8 cellular contexts compared by ENCODE assay signal in the genomic region with DNA sequence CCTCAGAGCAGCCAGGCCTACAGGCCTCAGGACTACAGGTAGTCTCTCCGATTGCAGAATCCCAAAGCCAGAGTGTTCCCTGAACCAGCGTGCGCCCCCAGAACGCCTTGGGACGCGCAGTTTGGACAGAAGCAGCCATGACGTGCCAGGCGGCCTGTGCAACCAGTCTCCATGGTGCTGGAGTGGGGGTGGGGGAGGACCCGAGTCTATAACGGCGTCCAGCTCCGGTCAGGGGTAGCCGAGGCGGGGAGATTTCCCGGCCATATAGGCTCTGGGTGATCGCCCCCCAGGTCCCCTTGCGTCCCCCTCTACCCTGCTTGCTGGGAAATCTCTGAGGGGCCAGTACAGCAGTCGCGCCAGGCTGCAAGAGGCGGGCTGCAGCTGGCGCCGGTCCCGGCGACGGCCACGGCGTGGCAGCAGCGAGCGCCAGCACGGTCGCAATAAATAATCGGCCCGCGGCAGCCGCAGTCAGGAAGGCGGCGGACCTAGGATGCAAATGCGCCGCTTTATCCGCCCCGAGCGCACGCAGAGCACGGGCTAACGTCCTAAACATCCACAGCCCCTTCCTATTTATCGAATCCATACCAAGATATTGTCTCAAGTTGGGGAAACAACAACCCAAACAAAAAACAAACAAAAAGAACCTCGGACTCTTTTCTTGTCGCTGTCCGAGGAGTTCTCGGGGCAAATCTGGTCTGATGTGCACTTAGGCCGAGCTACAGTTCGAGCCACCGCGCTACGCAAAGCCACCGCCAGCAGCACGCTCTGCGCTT. TPM values are rescaled to one million over a fixed set of nuclear protein-coding genes. Genes with fewer than 3 reads are reported as not detected.
DNase-seq lines count a peak whose midpoint lies in the region; ATAC-seq and TF ChIP-seq lines count a peak whose summit lies in the region.

No MANE protein-coding gene starts in this region.

- H3K27ac ChIP-seq in HUES6 (ENCODE audit: low read depth, low read length) (no peak overlapping the region), RWPE2 (ENCODE audit: poor library complexity, severe bottlenecking) (peak overlapping the region; percentile 85), prostate gland (peak overlapping the region; percentile 85 to 87)

- intact Hi-C loops in cardiac septum (cut with DNase I): no loop called here
- intact Hi-C loops in prostate gland (cut with DNase I): loop anchor here (5.0 to 10.0 kb wide), 3 partner anchors 948 to 1286 kb away; a partner anchor contains a TSS

- H3K27ac Mint-ChIP-seq in activated naive CD4-positive, alpha-beta T cell treated with anti-CD3 and anti-CD28 coated beads, Interleukin-2, amount 50 U/mL, for 72 hours: no peak overlapping the region

- H3K4me1 ChIP-seq in HUES6 (ENCODE audit: control insufficient read depth, insufficient read depth, low read length) (peaks cover 31% of the 10 kb centered on the region; the same call in 1 of the 2 replicates), RWPE2 (ENCODE audit: insufficient read depth, poor library complexity, severe bottlenecking) (peaks cover 14% of the 10 kb centered on the region), prostate gland (replicated peaks) (peaks cover 7% of the 10 kb centered on the region)

- TF ChIP-seq CTCF in RWPE2 (IDR thresholded peaks at IDR 0.05; ENCODE audit: poor library complexity, severe bottlenecking): peak; percentile 92
- TF ChIP-seq CTCF in prostate gland (IDR thresholded peaks at IDR 0.05): peak; percentile 70 to 91 (median 83)

- H3K36me3 ChIP-seq in HUES6 (ENCODE audit: control insufficient read depth, insufficient read depth, low read length) (no peaks in the 10 kb centered on the region), RWPE2 (ENCODE audit: low read depth) (no peaks in the 10 kb centered on the region), prostate gland (no peaks in the 10 kb centered on the region)

- H3K36me3 Mint-ChIP-seq in activated naive CD4-positive, alpha-beta T cell treated with anti-CD3 and anti-CD28 coated beads, Interleukin-2, amount 50 U/mL, for 72 hours: peaks cover 10 to 16% of the 10 kb centered on the region in 2 donors

- H3K9me3 ChIP-seq in HUES6 (ENCODE audit: control insufficient read depth, insufficient read depth, low read depth, low read length) (no peaks in the 10 kb centered on the region), RWPE2 (ENCODE audit: severe bottlenecking) (no peaks in the 10 kb centered on the region), prostate gland (no peaks in the 10 kb centered on the region)

- peaks cover 100% of the 10 kb centered on the region for H3K27me3 ChIP-seq in HUES6 (ENCODE audit: control insufficient read depth, insufficient read depth, low read length)
- no peaks in the 10 kb centered on the region for H3K27me3 ChIP-seq in RWPE2 (ENCODE audit: insufficient read depth, poor library complexity, severe bottlenecking)
- H3K27me3 ChIP-seq in prostate gland (replicated peaks; ENCODE audit: insufficient read depth): no peaks in the 10 kb centered on the region

- 1% methylated on average over 48 of the region's 58 CpGs for WGBS in prostate gland

- peak overlapping the region; percentile 57 for H3K9ac ChIP-seq in HUES6 (ENCODE audit: low read length)

- DNase-seq in DMS153 treated with DMSO at 0.1 percent for 48 hours (lab: John Stamatoyannopoulos, UW; ENCODE audit: unreplicated experiment): peak; percentile 88
- DNase-seq in RWPE2 (ENCODE audit: low spot score): peak; percentile 85
- DNase-seq in activated naive CD4-positive, alpha-beta T cell treated with anti-CD3 and anti-CD28 coated beads, Interleukin-2, amount 50 U/mL, for 72 hours (ENCODE audit: low spot score in 2 of 2): peak in 1 of 2 donors; percentile 73
- DNase-seq in cardiac septum (ENCODE audit: low spot score): peak; percentile 82
- DNase-seq in prostate gland (ENCODE audit: low spot score): peak; percentile 77
- no peak for DNase-seq in NCI-H2029 treated with DMSO at 0.1 percent for 48 hours (lab: John Stamatoyannopoulos, UW)

- H3K9me3 Mint-ChIP-seq in activated naive CD4-positive, alpha-beta T cell treated with anti-CD3 and anti-CD28 coated beads, Interleukin-2, amount 50 U/mL, for 72 hours: no peaks in the 10 kb centered on the region

- H3K4me3 ChIP-seq in HUES6 (ENCODE audit: low read depth, low read length) (peak overlapping the region; percentile 59), RWPE2 (ENCODE audit: severe bottlenecking) (peak overlapping the region; percentile 38), prostate gland (peak overlapping the region; percentile 39 to 44)

- peak; percentile 88 for ATAC-seq in GM21381 (IDR thresholded peaks at IDR 0.05; ENCODE audit: unreplicated experiment)
- ATAC-seq in RWPE2 (ENCODE audit: low read depth): peak; percentile 41
- ATAC-seq in activated naive CD4-positive, alpha-beta T cell treated with anti-CD3 and anti-CD28 coated beads, Interleukin-2, amount 50 U/mL, for 72 hours: peak; percentile 82 to 84

- TF ChIP-seq POLR2A in prostate gland (IDR thresholded peaks at IDR 0.05): peak; percentile 72

RNA-seq across cellular contexts. Expression of a gene that starts 1.6 kb away (rescaled TPM):
- not detected for total RNA-seq in activated naive CD4-positive, alpha-beta T cell treated with anti-CD3 and anti-CD28 coated beads, Interleukin-2, amount 50 U/mL, for 72 hours
- total RNA-seq in cardiac septum: 0.40 TPM
- total RNA-seq in prostate gland: 1 to 10 TPM; 2.8 to 3.1 TPM

RNA-seq across cellular contexts. Expression of a gene that starts 3.2 kb away (rescaled TPM):
- under 1 TPM in 1 of 2 donors, not detected in 1; 0.31 TPM for total RNA-seq in activated naive CD4-positive, alpha-beta T cell treated with anti-CD3 and anti-CD28 coated beads, Interleukin-2, amount 50 U/mL, for 72 hours
- total RNA-seq in cardiac septum (not detected), prostate gland (1 to 10 TPM; 6.9 to 7.5 TPM)

RNA-seq across cellular contexts. Expression of a gene that starts 5.7 kb away (rescaled TPM):
- not detected for total RNA-seq in activated naive CD4-positive, alpha-beta T cell treated with anti-CD3 and anti-CD28 coated beads, Interleukin-2, amount 50 U/mL, for 72 hours
- not detected for total RNA-seq in cardiac septum
- 1 to 10 TPM; 2.2 to 4.6 TPM for total RNA-seq in prostate gland

RNA-seq across cellular contexts. Expression of a gene that starts 7.3 kb away (rescaled TPM):
- not detected for total RNA-seq in activated naive CD4-positive, alpha-beta T cell treated with anti-CD3 and anti-CD28 coated beads, Interleukin-2, amount 50 U/mL, for 72 hours
- total RNA-seq in cardiac septum (0.30 TPM), prostate gland (10 to 100 TPM in 1 of 2 donors, 1 to 10 TPM in 1; 3.7 to 12.9 TPM)

RNA-seq across cellular contexts. Expression of a gene that starts 14.6 kb away (rescaled TPM):
- not detected for total RNA-seq in activated naive CD4-positive, alpha-beta T cell treated with anti-CD3 and anti-CD28 coated beads, Interleukin-2, amount 50 U/mL, for 72 hours
- total RNA-seq in cardiac septum (not detected), prostate gland (10 to 100 TPM; 14.7 to 57.0 TPM)
